In genomic region chr5:139702548-139702947, GRCh38 we compare ENCODE assay signal across 26 cellular contexts.
"Had no signal": no experiment of that assay in that cellular context is flagged by ENCODE, and none has a peak within 500 bp of the region (broad histone marks: within the 10 kb centered on the region; RNA-seq: fewer than 3 reads in every experiment).

No MANE protein-coding gene starts in this region.

- H3K4me3 ChIP-seq: gastrocnemius medialis, hepatocyte, ovary, psoas muscle, smooth muscle cell, testis, transverse colon, uterus had no signal

- H3K36me3 ChIP-seq: gastrocnemius medialis, ovary, transverse colon, uterus had no signal

- DNase-seq: activated CD4-positive, alpha-beta memory T cell treated with anti-CD3 and anti-CD28 coated beads, Interleukin-2, amount 10 ng/mL, durations not matched to agents 7 days and 5 days; activated CD4-positive, alpha-beta T cell treated with anti-CD3 and anti-CD28 coated beads, Interleukin-2, amount 10 ng/mL, durations not matched to agents 7 days and 5 days; activated CD4-positive, CD25-positive, alpha-beta regulatory T cell treated with anti-CD3 and anti-CD28 coated beads, Interleukin-2, amount 50 U/mL, for 72 hours; activated naive CD4-positive, alpha-beta T cell; activated T-cell treated with anti-CD3 and anti-CD28 coated beads, Interleukin-2, amount 50 U/mL, for 48 hours; dermis blood vessel endothelial cell; effector CD8-positive, alpha-beta T cell; erythroblast; gastrocnemius medialis; kidney; left colon; mammary epithelial cell; naive B cell; ovary; psoas muscle; stimulated activated CD4-positive, alpha-beta T cell treated with anti-CD3 and anti-CD28 coated beads, Interleukin-15, amount 100 ng/mL, for 24 hours; stimulated activated CD4-positive, alpha-beta T cell treated with anti-CD3 and anti-CD28 coated beads, Interleukin-2, amount 100 ng/mL, for 24 hours; stimulated activated naive CD4-positive, alpha-beta T cell treated with Interleukin-2 at 50 U/mL for 16 hours; SW 1271; T-helper 9 cell; testis; transverse colon; uterus had no signal

- H3K4me2 ChIP-seq: hepatocyte, smooth muscle cell had no signal

- H2AFZ ChIP-seq: hepatocyte had no signal

- H3K79me2 ChIP-seq: hepatocyte had no signal

- H3K27me3 ChIP-seq: gastrocnemius medialis, hepatocyte, ovary, testis, uterus had no signal

- H3K27ac ChIP-seq: gastrocnemius medialis, ovary, psoas muscle, testis, transverse colon, uterus, VCaP had no signal

- H3K9me3 ChIP-seq: gastrocnemius medialis, ovary, psoas muscle, testis, transverse colon, uterus had no signal
